Comparison of ENCODE assay signal across 1 cellular context in genomic region chr11:20609727-20610707, GRCh38.
TF ChIP-seq lines count a peak whose summit lies in the region.

No MANE protein-coding gene starts in this region.

TF ChIP-seq in K562, 482 proteins besides CTCF, POLR2A, EP300 and RAD21 (continued from another document):
- TF ChIP-seq PATZ1 (CRISPR knock-in tag; IDR thresholded peaks at IDR 0.05; ENCODE audit: borderline replicate concordance) (no peak), SP1 (CRISPR knock-in tag; IDR thresholded peaks at IDR 0.05) (no peak), CREB1 (IDR thresholded peaks at IDR 0.05) (no peak), CREB1 (CRISPR knock-in tag; IDR thresholded peaks at IDR 0.05) (no peak), ZNF696 (CRISPR knock-in tag; conservative IDR thresholded peaks at IDR 0.05) (no peak), CTBP1 (IDR thresholded peaks at IDR 0.05; ENCODE audit: borderline replicate concordance) (peak; percentile 60; the same call in 1 of the 2 replicates), DACH1 (IDR thresholded peaks at IDR 0.05; ENCODE audit: partially characterized antibody) (no peak), TCF7L2 (IDR thresholded peaks at IDR 0.05; ENCODE audit: low read depth, low read length) (no peak), ZNF274 (IDR thresholded peaks at IDR 0.05; ENCODE audit: borderline replicate concordance, low read depth, low read length) (no peak), KHSRP (IDR thresholded peaks at IDR 0.05) (no peak), THRA (IDR thresholded peaks at IDR 0.05) (no peak), EWSR1 (IDR thresholded peaks at IDR 0.05; ENCODE audit: borderline replicate concordance, low read depth, partially characterized antibody) (no peak), WHSC1 (IDR thresholded peaks at IDR 0.05; ENCODE audit: low read length) (no peak), L3MBTL2 (IDR thresholded peaks at IDR 0.05) (0 out of 2 replicates have a peak, but pooled peaks have one; percentile 14), PTRF (tag; IDR thresholded peaks at IDR 0.05) (no peak)
- TF ChIP-seq, protein P1, sequence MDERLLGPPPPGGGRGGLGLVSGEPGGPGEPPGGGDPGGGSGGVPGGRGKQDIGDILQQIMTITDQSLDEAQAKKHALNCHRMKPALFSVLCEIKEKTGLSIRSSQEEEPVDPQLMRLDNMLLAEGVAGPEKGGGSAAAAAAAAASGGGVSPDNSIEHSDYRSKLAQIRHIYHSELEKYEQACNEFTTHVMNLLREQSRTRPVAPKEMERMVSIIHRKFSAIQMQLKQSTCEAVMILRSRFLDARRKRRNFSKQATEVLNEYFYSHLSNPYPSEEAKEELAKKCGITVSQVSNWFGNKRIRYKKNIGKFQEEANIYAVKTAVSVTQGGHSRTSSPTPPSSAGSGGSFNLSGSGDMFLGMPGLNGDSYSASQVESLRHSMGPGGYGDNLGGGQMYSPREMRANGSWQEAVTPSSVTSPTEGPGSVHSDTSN (CRISPR knock-in tag; IDR thresholded peaks at IDR 0.05; ENCODE audit: low read depth): no peak
- TF ChIP-seq, protein P1 (tag; conservative IDR thresholded peaks at IDR 0.05; ENCODE audit: low read depth): no peak
- TF ChIP-seq, protein P2, sequence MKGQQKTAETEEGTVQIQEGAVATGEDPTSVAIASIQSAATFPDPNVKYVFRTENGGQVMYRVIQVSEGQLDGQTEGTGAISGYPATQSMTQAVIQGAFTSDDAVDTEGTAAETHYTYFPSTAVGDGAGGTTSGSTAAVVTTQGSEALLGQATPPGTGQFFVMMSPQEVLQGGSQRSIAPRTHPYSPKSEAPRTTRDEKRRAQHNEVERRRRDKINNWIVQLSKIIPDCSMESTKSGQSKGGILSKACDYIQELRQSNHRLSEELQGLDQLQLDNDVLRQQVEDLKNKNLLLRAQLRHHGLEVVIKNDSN (CRISPR knock-in tag; IDR thresholded peaks at IDR 0.05): no peak
- TF ChIP-seq, protein P3, sequence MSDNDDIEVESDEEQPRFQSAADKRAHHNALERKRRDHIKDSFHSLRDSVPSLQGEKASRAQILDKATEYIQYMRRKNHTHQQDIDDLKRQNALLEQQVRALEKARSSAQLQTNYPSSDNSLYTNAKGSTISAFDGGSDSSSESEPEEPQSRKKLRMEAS (CRISPR knock-in tag; IDR thresholded peaks at IDR 0.05): no peak
